Comparison of ENCODE assay signal across 11 cellular contexts in the genomic region with DNA sequence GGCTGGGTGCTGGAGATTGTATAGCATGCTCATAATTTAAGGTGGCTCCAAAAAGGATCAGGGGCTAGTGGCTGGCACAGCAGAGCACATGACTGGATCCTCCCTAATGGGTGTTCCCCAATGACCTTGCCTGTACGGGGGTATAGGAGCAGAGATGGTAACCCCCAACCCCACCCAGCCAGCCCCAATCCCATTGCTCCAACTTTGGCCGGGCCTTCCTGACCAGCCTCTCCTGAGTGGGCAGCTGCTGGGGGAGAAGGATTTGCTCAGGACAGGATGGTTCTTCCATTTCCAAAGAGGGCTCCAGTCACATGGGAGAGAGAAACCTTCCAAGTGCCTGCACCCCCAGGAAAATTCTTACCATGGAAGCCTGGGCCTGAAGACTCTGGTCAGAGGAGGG. TPM values are rescaled to one million over a fixed set of nuclear protein-coding genes. Genes with fewer than 3 reads are reported as not detected.
DNase-seq lines count a peak whose midpoint lies in the region; TF ChIP-seq lines count a peak whose summit lies in the region.
"Had no signal": no experiment of that assay in that cellular context is flagged by ENCODE, and none has a peak within 500 bp of the region (broad histone marks: within the 10 kb centered on the region; RNA-seq: fewer than 3 reads in every experiment).

No MANE protein-coding gene starts in this region.

- peak overlapping the region; percentile 95 to 97 for H3K27ac ChIP-seq in ascending aorta
- peak overlapping the region; percentile 80 for H3K27ac ChIP-seq in muscle layer of colon (ENCODE audit: low read depth, low read length)
- peak overlapping the region; percentile 77 to 83 for H3K27ac ChIP-seq in tibial artery
- no peak overlapping the region for H3K27ac ChIP-seq in substantia nigra (ENCODE audit: low read depth, low read length, poor library complexity, severe bottlenecking)

- H3K4me3 ChIP-seq in ascending aorta, result no peak overlapping the region
- peak overlapping the region in 1 of 2 donors; percentile 42 for H3K4me3 ChIP-seq in muscle layer of colon (ENCODE audit: low read depth in 1 of 2, low read length in 2 of 2)
- H3K4me3 ChIP-seq in tibial artery, result no peak overlapping the region

- peak overlapping the region; percentile 62 for H3K4me3 Mint-ChIP-seq in activated T-cell treated with anti-CD3 and anti-CD28 coated beads, Interleukin-2, amount 50 U/mL, for 24 hours

- no peak overlapping the region for H3K27ac Mint-ChIP-seq in activated T-cell treated with anti-CD3 and anti-CD28 coated beads, Interleukin-2, amount 50 U/mL, for 24 hours

- no peaks in the 10 kb centered on the region for H3K9me3 ChIP-seq in ascending aorta
- no peaks in the 10 kb centered on the region for H3K9me3 ChIP-seq in muscle layer of colon (ENCODE audit: low read length)
- no peaks in the 10 kb centered on the region for H3K9me3 ChIP-seq in tibial artery

- no peak for TF ChIP-seq CTCF in ascending aorta (IDR thresholded peaks at IDR 0.05)
- no peak for TF ChIP-seq CTCF in tibial artery (IDR thresholded peaks at IDR 0.05)

- no peak for DNase-seq in activated T-cell treated with anti-CD3 and anti-CD28 coated beads, Interleukin-2, amount 50 U/mL, for 24 hours
- no peak for DNase-seq in activated T-cell treated with anti-CD3 and anti-CD28 coated beads, Interleukin-2, amount 50 U/mL, for 48 hours
- no peak for DNase-seq in ascending aorta (ENCODE audit: low spot score in 2 of 2)
- no peak for DNase-seq in tibial artery
- no peak for DNase-seq in cerebellar cortex (ENCODE audit: low spot score)
- no peak for DNase-seq in stimulated activated CD4-positive, alpha-beta T cell treated with anti-CD3 and anti-CD28 coated beads, Interleukin-1b, Interleukin-23, amount 100 ng/mL, for 48 hours
- no peak for DNase-seq in substantia nigra (lab: John Stamatoyannopoulos, UW)
- DNase-seq: stimulated activated naive CD4-positive, alpha-beta T cell had no signal

- H3K27me3 ChIP-seq in ascending aorta, result no peaks in the 10 kb centered on the region
- H3K27me3 ChIP-seq in muscle layer of colon (ENCODE audit: control insufficient read depth in 1 of 2, insufficient read depth in 2 of 2, low read length in 2 of 2), result no peaks in the 10 kb centered on the region
- no peaks in the 10 kb centered on the region for H3K27me3 ChIP-seq in tibial artery

- peaks cover 8 to 46% of the 10 kb centered on the region in 2 donors for H3K4me1 ChIP-seq in ascending aorta
- peaks cover 38% of the 10 kb centered on the region for H3K4me1 ChIP-seq in muscle layer of colon (ENCODE audit: insufficient read depth, low read length)
- H3K4me1 ChIP-seq in tibial artery, result peaks cover 0 to 59% (median 43%) of the 10 kb centered on the region in 4 donors

- peaks cover 70% of the 10 kb centered on the region for H3K4me1 Mint-ChIP-seq in activated T-cell treated with anti-CD3 and anti-CD28 coated beads, Interleukin-2, amount 50 U/mL, for 24 hours (ENCODE audit: low read depth)

- no peaks in the 10 kb centered on the region for H3K36me3 ChIP-seq in ascending aorta
- no peaks in the 10 kb centered on the region for H3K36me3 ChIP-seq in muscle layer of colon (ENCODE audit: insufficient read depth, low read length)
- H3K36me3 ChIP-seq in tibial artery, result no peaks in the 10 kb centered on the region

- H3K27me3 Mint-ChIP-seq in activated T-cell treated with anti-CD3 and anti-CD28 coated beads, Interleukin-2, amount 50 U/mL, for 24 hours, result no peaks in the 10 kb centered on the region

- H3K9me3 Mint-ChIP-seq in activated T-cell treated with anti-CD3 and anti-CD28 coated beads, Interleukin-2, amount 50 U/mL, for 24 hours, result no peaks in the 10 kb centered on the region

- peak overlapping the region; percentile 63 for H3K9ac ChIP-seq in muscle layer of colon (ENCODE audit: low read length)

- intact Hi-C loops in ascending aorta (cut with DNase I) (loop anchor here (2.0 to 10.0 kb wide), 2 partner anchors 209 to 1011 kb away; no protein-coding TSS in a partner anchor), tibial artery (cut with DNase I; ENCODE audit: low total_unique reads) (no loop called here)

- H3K36me3 Mint-ChIP-seq in activated T-cell treated with anti-CD3 and anti-CD28 coated beads, Interleukin-2, amount 50 U/mL, for 24 hours (ENCODE audit: low read depth), result no peaks in the 10 kb centered on the region

RNA-seq across cellular contexts. Expression of gene NR4A1, which starts 15.3 kb away (rescaled TPM):
- 722 TPM for total RNA-seq in ascending aorta

RNA-seq across cellular contexts. Expression of gene TAMALIN, which starts 29.2 kb away (rescaled TPM):
- total RNA-seq in ascending aorta, result 32.6 TPM

RNA-seq across cellular contexts. Expression of gene ATG101, which starts 33.9 kb away (rescaled TPM):
- 39.8 TPM for total RNA-seq in ascending aorta

RNA-seq across cellular contexts. Expression of gene SMIM41, which starts 43.6 kb away (rescaled TPM):
- 7.9 TPM for total RNA-seq in ascending aorta
- total RNA-seq: glomerular endothelial cell; T-helper 2 cell treated with Interferon-gamma antibody and Interleukin-4, amounts not matched to agents 100 ng/mL and 5 ng/mL, for 36 hours had no signal
